Comparison of ENCODE assay signal across 8 cellular contexts in the genomic region with DNA sequence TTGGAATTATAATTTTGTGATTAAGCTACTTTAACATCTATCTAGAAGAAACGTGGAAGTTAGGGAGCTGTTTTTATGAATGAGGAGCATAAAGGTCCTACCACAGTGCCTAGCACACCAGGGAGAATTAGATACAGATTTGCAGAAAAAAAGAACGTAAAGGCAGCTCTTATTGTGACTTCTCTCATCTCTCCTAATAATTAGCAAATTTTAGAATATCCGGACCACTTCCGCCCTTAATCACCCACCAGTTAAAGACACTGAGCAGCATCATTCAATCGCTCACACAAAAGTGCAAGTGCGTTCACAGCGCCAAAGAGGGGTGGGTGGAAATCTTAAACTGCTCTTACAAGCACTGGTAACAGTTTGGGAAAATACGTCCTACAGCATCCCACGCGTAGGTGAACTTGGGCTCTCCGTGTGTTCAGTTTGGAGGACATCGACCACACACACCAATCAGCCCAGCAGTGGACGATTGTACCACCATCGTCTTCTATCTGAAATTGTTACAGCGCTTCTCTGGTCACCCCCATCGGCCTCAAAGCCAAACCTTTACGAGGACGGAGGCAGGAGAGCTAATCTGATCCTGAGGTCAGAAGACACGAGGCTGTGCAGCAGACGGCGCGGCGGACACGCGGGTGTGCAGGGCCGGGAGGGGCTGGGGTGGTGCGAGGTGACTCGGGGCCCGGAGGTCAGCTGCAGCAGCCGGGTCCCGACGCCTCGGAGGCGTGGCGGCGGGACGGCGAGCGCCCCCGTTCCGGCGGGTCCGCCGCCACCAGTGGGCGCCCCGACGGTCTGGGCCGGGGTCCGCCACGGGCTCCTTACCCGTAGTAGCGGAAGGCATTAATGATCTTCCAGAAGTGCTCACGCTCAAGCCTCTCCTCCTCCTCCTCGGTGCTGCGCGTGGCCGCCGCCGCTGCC. TPM values are rescaled to one million over a fixed set of nuclear protein-coding genes. Genes with fewer than 3 reads are reported as not detected.
DNase-seq lines count a peak whose midpoint lies in the region; ATAC-seq, FAIRE-seq and TF ChIP-seq lines count a peak whose summit lies in the region.

No MANE protein-coding gene starts in this region.

- under 1% methylated on average over 41 of the region's 59 CpGs for WGBS in GM12878 (ENCODE audit: insufficient coverage, insufficient replicate concordance, low lambda C conversion rate, missing lambda C conversion rate)

- peak; percentile 35 for DNase-seq in HTR-8/SVneo (ENCODE audit: insufficient read length, low spot score)
- peak; percentile 60 for DNase-seq in SW480 (ENCODE audit: low spot score)
- DNase-seq in GM12878 (ENCODE audit: low read depth, low spot score) = no peak
- no peak for DNase-seq in NCI-H1436 (lab: John Stamatoyannopoulos, UW)

- in situ Hi-C loops in GM12878 (cut with MboI) = no loop called here

- peak; percentile 44 for ATAC-seq in GM21423 (IDR thresholded peaks at IDR 0.05; ENCODE audit: unreplicated experiment)
- ATAC-seq in GM12878 = peak; percentile 74

- RAD21 ChIA-PET in GM12878 (lab: Charles Lee; ENCODE audit: unreplicated experiment) = interaction anchor here (0.6 to 4.3 kb wide), 14 partner anchors 12 to 254 kb away, joined by 3 to 20 read pairs (median 4); partner anchors contain the start of genes C9orf40, NMRK1 and OSTF1

- peak overlapping the region; percentile 84 for H3K4me2 ChIP-seq in DOHH2 (ENCODE audit: low read length)
- H3K4me2 ChIP-seq in GM12878 (ENCODE audit: control insufficient read depth, insufficient read depth) = peak overlapping the region; percentile 78
- H3K4me2 ChIP-seq in skeletal muscle satellite cell (ENCODE audit: low read length) = peak overlapping the region; percentile 96

- intact Hi-C loops in GM12878 (cut with micrococcal nuclease; ENCODE audit: unreplicated experiment) = loop anchor here (1.0 to 2.0 kb wide), 2 partner anchors 62 to 75 kb away; partner anchors contain the start of gene C9orf40

- H4K20me1 ChIP-seq in DOHH2 (ENCODE audit: control insufficient read depth, insufficient read depth, low read depth, low read length) (peaks cover 3% of the 10 kb centered on the region; the same call in 1 of the 2 replicates), GM12878 (ENCODE audit: control insufficient read depth, insufficient read depth) (no peaks in the 10 kb centered on the region)

- H3F3A ChIP-seq in DOHH2 (ENCODE audit: control insufficient read depth, insufficient read depth) = no peaks in the 10 kb centered on the region

- H3K36me3 ChIP-seq in DOHH2 (ENCODE audit: control insufficient read depth, low read length) = peaks cover 27% of the 10 kb centered on the region
- H3K36me3 ChIP-seq in GM12878 (ENCODE audit: control insufficient read depth in 2 of 2, insufficient read depth in 2 of 2, low read length in 1 of 2) = no peaks in the 10 kb centered on the region
- no peaks in the 10 kb centered on the region for H3K36me3 ChIP-seq in iPS-15b (ENCODE audit: control insufficient read depth, insufficient read depth, low read length)
- H3K36me3 ChIP-seq in skeletal muscle satellite cell (ENCODE audit: insufficient read depth, low read length) = no peaks in the 10 kb centered on the region

- peak overlapping the region; percentile 93 for H3K4me3 ChIP-seq in DOHH2 (ENCODE audit: low read length)
- H3K4me3 ChIP-seq in GM12878 = peak overlapping the region; percentile 76
- H3K4me3 ChIP-seq in iPS-15b (ENCODE audit: low read depth, low read length) = peak overlapping the region; percentile 87
- H3K4me3 ChIP-seq in skeletal muscle satellite cell (ENCODE audit: low read length) = peak overlapping the region; percentile 97

- TF ChIP-seq EP300 in GM12878 (IDR thresholded peaks at IDR 0.05; ENCODE audit: borderline replicate concordance in 1 of 2, control insufficient read depth in 1 of 2, low read depth in 2 of 2, low read length in 2 of 2) = no peak

- H3K27ac ChIP-seq in DOHH2 (ENCODE audit: low read depth, low read length) (peak overlapping the region; percentile 79), GM12878 (ENCODE audit: control insufficient read depth, insufficient read depth) (peak overlapping the region; percentile 81)

- POLR2A ChIA-PET in GM12878 (lab: Charles Lee) = interaction anchor here (0.5 to 3.8 kb wide), 13 partner anchors 8 to 369 kb away, joined by 3 to 31 read pairs (median 4); partner anchors contain the start of genes C9orf40, NMRK1 and OSTF1

- no peak for TF ChIP-seq POLR2A in GM12878 (IDR thresholded peaks at IDR 0.05; ENCODE audit: low read depth, low read length)

- CTCF ChIA-PET in GM12878 (lab: Yijun Ruan, JAX) = interaction anchor here (0.8 to 6.2 kb wide), 21 partner anchors 11 to 284 kb away, joined by 3 to 55 read pairs (median 4); partner anchors contain the start of genes C9orf40, NMRK1 and OSTF1

- no peak for TF ChIP-seq RAD21 in GM12878 (IDR thresholded peaks at IDR 0.05; ENCODE audit: insufficient read depth, low read depth, low read length)

- H3K9me3 ChIP-seq in DOHH2 (ENCODE audit: control insufficient read depth, insufficient read depth, low read length) = no peaks in the 10 kb centered on the region
- no peaks in the 10 kb centered on the region for H3K9me3 ChIP-seq in GM12878 (replicated peaks; ENCODE audit: control insufficient read depth, insufficient read depth, low read length)
- no peaks in the 10 kb centered on the region for H3K9me3 ChIP-seq in iPS-15b (ENCODE audit: control insufficient read depth, insufficient read depth, low read length)
- no peaks in the 10 kb centered on the region for H3K9me3 ChIP-seq in skeletal muscle satellite cell (replicated peaks; ENCODE audit: low read length)

- FAIRE-seq in HTR-8/SVneo (lab: Jason Lieb, UNC) (peak; percentile 16), GM12878 (lab: Jason Lieb, UNC) (peak; percentile 27)

- H3K79me2 ChIP-seq in DOHH2 (ENCODE audit: control insufficient read depth, low read length) (peaks cover 53% of the 10 kb centered on the region), GM12878 (ENCODE audit: control insufficient read depth, insufficient read depth, low read length) (peaks cover 35% of the 10 kb centered on the region)

- H3K9me2 ChIP-seq in DOHH2 (replicated peaks; ENCODE audit: control insufficient read depth, low read length) = no peaks in the 10 kb centered on the region

- TF ChIP-seq CTCF in DOHH2 (IDR thresholded peaks at IDR 0.05; ENCODE audit: low read depth, low read length, poor library complexity, severe bottlenecking) = peak; percentile 49
- peak in 2 of 3 experiments; percentile 3 to 37; a peak in 2 of 6 replicates for TF ChIP-seq CTCF in GM12878 (IDR thresholded peaks at IDR 0.05 in 2 of 3, conservative IDR thresholded peaks at IDR 0.05 in 1 of 3; ENCODE audit: control insufficient read depth in 2 of 3, extremely low read depth in 1 of 3, insufficient read depth in 1 of 3, low read depth in 3 of 3, low read length in 3 of 3)

- SMC1A ChIA-PET in GM12878 (lab: Charles Lee; ENCODE audit: uncharacterized antibody, unreplicated experiment) = interaction anchor here (0.9 to 5.8 kb wide), 15 partner anchors 11 to 251 kb away, joined by 3 to 74 read pairs (median 4); partner anchors contain the start of genes NMRK1 and OSTF1

- peak overlapping the region; percentile 92 for H2AFZ ChIP-seq in GM12878 (ENCODE audit: control insufficient read depth, low read depth, low read length)

- H3K9ac ChIP-seq in GM12878 (ENCODE audit: control insufficient read depth, insufficient read depth, low read length) = peak overlapping the region; percentile 79
- H3K9ac ChIP-seq in iPS-15b (ENCODE audit: low read depth, low read length) = peak overlapping the region; percentile 76
- peak overlapping the region; percentile 90 for H3K9ac ChIP-seq in skeletal muscle satellite cell (ENCODE audit: low read depth, low read length)

- BruUV-seq in GM12878 (replicated peaks; lab: Mats Ljungman, UMichigan) = no TSS peak

- H3K27me3 ChIP-seq in DOHH2 (ENCODE audit: control insufficient read depth, low read length) (no peaks in the 10 kb centered on the region), GM12878 (replicated peaks in 1 of 2; ENCODE audit: control insufficient read depth in 2 of 2, insufficient read depth in 2 of 2, low read length in 1 of 2) (no peaks in the 10 kb centered on the region), iPS-15b (ENCODE audit: control insufficient read depth, insufficient read depth, low read length) (no peaks in the 10 kb centered on the region), skeletal muscle satellite cell (ENCODE audit: control insufficient read depth, insufficient read depth, low read length) (no peaks in the 10 kb centered on the region)

- peaks cover 32% of the 10 kb centered on the region for H3K4me1 ChIP-seq in DOHH2 (ENCODE audit: control insufficient read depth, low read length)
- no peaks in the 10 kb centered on the region; the same call in 1 of the 2 replicates for H3K4me1 ChIP-seq in GM12878 (ENCODE audit: control insufficient read depth, insufficient read depth, low read length)
- no peaks in the 10 kb centered on the region for H3K4me1 ChIP-seq in iPS-15b (ENCODE audit: control insufficient read depth, insufficient read depth, low read length)
- H3K4me1 ChIP-seq in skeletal muscle satellite cell (ENCODE audit: control insufficient read depth, insufficient read depth, low read length) = peaks cover 12% of the 10 kb centered on the region

TF ChIP-seq in GM12878, 131 proteins besides CTCF, POLR2A, EP300 and RAD21 (continues in another document):
- TF ChIP-seq ZNF217 (IDR thresholded peaks at IDR 0.05) (0 out of 2 replicates have a peak, but pooled peaks have one; percentile 85), MYC (IDR thresholded peaks at IDR 0.05; ENCODE audit: insufficient read depth, insufficient read length, insufficient replicate concordance, low read length, severe bottlenecking) (no peak), WRNIP1 (IDR thresholded peaks at IDR 0.05; ENCODE audit: borderline replicate concordance, low read depth, low read length) (no peak)

RNA-seq across cellular contexts. Expression of gene CARNMT1, which starts 0.6 kb away (rescaled TPM):
- total RNA-seq in GM12878 (2013; cell fraction: nucleolus; rRNA removed) = 37.2 and 39.9 TPM in 2 replicates
- total RNA-seq in GM12878 (2014; rRNA removed) = 15.1 and 18.1 TPM in 2 replicates
- total RNA-seq in GM12878 (2014; rRNA removed; fragmentation: Illumina TruSeq; extraction: Trizol) = 17.5 and 18.9 TPM in 2 replicates
- 16.1 and 19.4 TPM in 2 replicates for total RNA-seq in GM12878 (2021)
- 2.5 TPM for polyA plus RNA-seq in GM12878 (2011; ENCODE audit: low read depth)
- polyA plus RNA-seq in GM12878 (2011; rRNA removed) = 15.8 and 25.6 TPM in 2 replicates
- 5.4 and 6.9 TPM in 2 replicates for polyA plus RNA-seq in GM12878 (2011; cell fraction: cytosol; rRNA removed)
- 4.1 and 8.6 TPM in 2 replicates for polyA plus RNA-seq in GM12878 (2011; cell fraction: nucleus; rRNA removed)
- 4.8 and 5.5 TPM in 2 replicates for polyA plus RNA-seq in GM12878 (2012)
- polyA plus RNA-seq in GM12878 (2014; fragmentation: Illumina TruSeq; extraction: Trizol) = 11.8 and 16.1 TPM in 2 replicates
- polyA plus RNA-seq in GM12878 (2014; fragmentation: Nextera tagmentation; extraction: Ambion mirVana) = 10 to 100 TPM in 1 of 2 experiments, 1 to 10 TPM in 1; 8.2 to 11.1 TPM
- polyA plus RNA-seq in GM12878 (2014; rRNA removed) = 7.6 and 11.9 TPM in 2 replicates
- polyA plus RNA-seq in GM12878 (2016; fragmentation: Nextera tagmentation; extraction: Ambion mirVana) = 10 to 100 TPM; 18.5 to 20.1 TPM
- 8.2 and 11.8 TPM in 2 replicates for polyA minus RNA-seq in GM12878 (2011; rRNA and poly(A)+ RNA removed)
- polyA minus RNA-seq in GM12878 (2011; cell fraction: cytosol; rRNA and poly(A)+ RNA removed) = 8.6 and 9.7 TPM in 2 replicates
- polyA minus RNA-seq in GM12878 (2011; cell fraction: nucleus; rRNA and poly(A)+ RNA removed) = 7.7 and 19.0 TPM in 2 replicates
- 34.1 and 40.6 TPM in 2 replicates for total RNA-seq in skeletal muscle satellite cell (2012; rRNA removed)

Comparison
In these comparisons a context has a peak if more than half of its experiments do, and no peak if none do; other contexts are left out.
1. DNase-seq: peak in HTR-8/SVneo (single experiment) and SW480 (single experiment); none in GM12878 (single experiment) and NCI-H1436 (single experiment).
2. Peak in every context shown above with its lines, with median percentiles within 50 percentile points of each other: H3K4me2 ChIP-seq, H3K4me3 ChIP-seq and H3K9ac ChIP-seq.